20 cellular contexts compared by ENCODE assay signal in the genomic region with DNA sequence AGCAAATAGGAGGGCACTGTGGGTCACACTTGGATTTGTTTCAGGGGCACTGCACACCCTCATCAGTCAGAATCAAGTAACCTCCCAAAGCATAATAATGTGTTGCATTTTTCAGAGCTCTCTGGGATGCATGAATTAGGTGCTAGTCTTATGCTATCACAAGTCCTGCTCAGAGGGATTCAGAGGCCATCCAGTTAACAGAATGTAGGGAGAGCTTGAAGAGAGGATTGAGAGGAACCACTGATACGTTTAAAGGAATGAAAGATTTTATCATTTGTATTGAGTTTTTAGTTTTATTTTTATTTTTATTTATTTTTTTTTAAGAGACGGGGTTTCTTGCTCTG. TPM values are rescaled to one million over a fixed set of nuclear protein-coding genes. Genes with fewer than 3 reads are reported as not detected.
DNase-seq lines count a peak whose midpoint lies in the region; ATAC-seq, FAIRE-seq and TF ChIP-seq lines count a peak whose summit lies in the region.
"Had no signal": no experiment of that assay in that cellular context is flagged by ENCODE, and none has a peak within 500 bp of the region (broad histone marks: within the 10 kb centered on the region; RNA-seq: fewer than 3 reads in every experiment).

No MANE protein-coding gene starts in this region.

- H3K27me3 Mint-ChIP-seq in glutamatergic neuron (ENCODE audit: unreplicated experiment), result peaks cover 2% of the 10 kb centered on the region
- H3K27me3 Mint-ChIP-seq in osteocyte (ENCODE audit: unreplicated experiment), result no peaks in the 10 kb centered on the region
- H3K27me3 Mint-ChIP-seq: activated CD4-positive, alpha-beta T cell treated with anti-CD3 and anti-CD28 coated beads for 36 hours; naive thymus-derived CD8-positive, alpha-beta T cell had no signal

- H3K27ac ChIP-seq in SK-N-SH (ENCODE audit: low read depth in 2 of 2, low read length in 1 of 2) (peak overlapping the region; percentile 50 to 95; a peak in 3 of 4 replicates), trophoblast cell (ENCODE audit: low read depth, low read length) (peak overlapping the region; percentile 40)
- H3K27ac ChIP-seq: BLaER1 treated with 17β-estradiol and CSF1 and Interleukin-3, amounts not matched to agents 10 nM and 100 nM had no signal

- H2BK12ac ChIP-seq in trophoblast cell (ENCODE audit: low read length), result no peak overlapping the region

- no peak for TF ChIP-seq EP300 in SK-N-SH (IDR thresholded peaks at IDR 0.05; ENCODE audit: borderline replicate concordance in 1 of 2, low read depth in 1 of 2, low read length in 1 of 2)

- no peaks in the 10 kb centered on the region for H4K20me1 ChIP-seq in SK-N-SH (ENCODE audit: insufficient read depth)

- no peak overlapping the region for H3K23ac ChIP-seq in trophoblast cell (ENCODE audit: low read length)

- H2AFZ ChIP-seq in SK-N-SH (ENCODE audit: low read depth) (no peak overlapping the region), trophoblast cell (ENCODE audit: insufficient read depth, low read length, poor library complexity) (no peak overlapping the region)

- TF ChIP-seq CTCF in SK-N-SH (IDR thresholded peaks at IDR 0.05), result no peak
- no peak for TF ChIP-seq CTCF in glutamatergic neuron (IDR thresholded peaks at IDR 0.05; ENCODE audit: partially characterized antibody, unreplicated experiment)
- no peak for TF ChIP-seq CTCF in osteocyte (IDR thresholded peaks at IDR 0.05)

- peaks cover 3% of the 10 kb centered on the region for H3K9me3 Mint-ChIP-seq in glutamatergic neuron (ENCODE audit: unreplicated experiment)
- H3K9me3 Mint-ChIP-seq in osteocyte (ENCODE audit: unreplicated experiment), result no peaks in the 10 kb centered on the region
- no peaks in the 10 kb centered on the region for H3K9me3 Mint-ChIP-seq in stimulated activated effector memory CD8-positive, alpha-beta T cell treated with anti-CD3 and anti-CD28 coated beads, Interleukin-12 subunit alpha, Interleukin-12 subunit beta, amount 100 ng/mL, for 72 hours
- H3K9me3 Mint-ChIP-seq: naive thymus-derived CD8-positive, alpha-beta T cell had no signal

- H3K79me1 ChIP-seq in trophoblast cell (ENCODE audit: low read length), result peaks cover 10% of the 10 kb centered on the region

- H3K79me2 ChIP-seq in SK-N-SH (ENCODE audit: insufficient read depth) (peaks cover 82% of the 10 kb centered on the region), trophoblast cell (ENCODE audit: control insufficient read depth, insufficient read depth, low read length, poor library complexity) (peaks cover 11% of the 10 kb centered on the region)

- no peak for TF ChIP-seq RAD21 in SK-N-SH (IDR thresholded peaks at IDR 0.05; ENCODE audit: low read length)

- H4K8ac ChIP-seq in trophoblast cell (ENCODE audit: low read depth, low read length), result no peak overlapping the region

- ATAC-seq in stimulated activated effector memory CD8-positive, alpha-beta T cell treated with anti-CD3 and anti-CD28 coated beads, Interleukin-12 subunit alpha, Interleukin-12 subunit beta, amount 100 ng/mL, for 72 hours, result no peak
- ATAC-seq: activated CD4-positive, alpha-beta T cell treated with anti-CD3 and anti-CD28 coated beads for 36 hours; naive thymus-derived CD8-positive, alpha-beta T cell had no signal

- no peaks in the 10 kb centered on the region for H3K9me3 ChIP-seq in SK-N-SH
- H3K9me3 ChIP-seq in trophoblast cell (ENCODE audit: insufficient read depth, low read depth, low read length), result no peaks in the 10 kb centered on the region
- H3K9me3 ChIP-seq: BLaER1 treated with 17β-estradiol and CSF1 and Interleukin-3, amounts not matched to agents 10 nM and 100 nM; gastrocnemius medialis; transverse colon had no signal

- peaks cover 4% of the 10 kb centered on the region for H3K4me1 Mint-ChIP-seq in glutamatergic neuron (ENCODE audit: low read depth, unreplicated experiment)
- H3K4me1 Mint-ChIP-seq in osteocyte (ENCODE audit: unreplicated experiment), result peaks cover 14% of the 10 kb centered on the region
- peaks cover 38% of the 10 kb centered on the region for H3K4me1 Mint-ChIP-seq in stimulated activated effector memory CD8-positive, alpha-beta T cell treated with anti-CD3 and anti-CD28 coated beads, Interleukin-12 subunit alpha, Interleukin-12 subunit beta, amount 100 ng/mL, for 72 hours

- FAIRE-seq in H54 (lab: Jason Lieb, UNC), result peak; percentile 64

- no peak for TF ChIP-seq POLR2A in H54 (IDR thresholded peaks at IDR 0.05; ENCODE audit: low read depth, low read length)

- H2AK5ac ChIP-seq in trophoblast cell (ENCODE audit: low read length), result no peak overlapping the region

- no peaks in the 10 kb centered on the region for H3K36me3 Mint-ChIP-seq in glutamatergic neuron (ENCODE audit: unreplicated experiment)
- no peaks in the 10 kb centered on the region for H3K36me3 Mint-ChIP-seq in osteocyte (ENCODE audit: unreplicated experiment)
- no peaks in the 10 kb centered on the region for H3K36me3 Mint-ChIP-seq in stimulated activated effector memory CD8-positive, alpha-beta T cell treated with anti-CD3 and anti-CD28 coated beads, Interleukin-12 subunit alpha, Interleukin-12 subunit beta, amount 100 ng/mL, for 72 hours

- peak overlapping the region; percentile 27 for H3K4me3 Mint-ChIP-seq in glutamatergic neuron (ENCODE audit: unreplicated experiment)
- H3K4me3 Mint-ChIP-seq in osteocyte (ENCODE audit: unreplicated experiment), result no peak overlapping the region
- H3K4me3 Mint-ChIP-seq in stimulated activated effector memory CD8-positive, alpha-beta T cell treated with anti-CD3 and anti-CD28 coated beads, Interleukin-12 subunit alpha, Interleukin-12 subunit beta, amount 100 ng/mL, for 72 hours, result no peak overlapping the region
- H3K4me3 Mint-ChIP-seq: activated CD4-positive, alpha-beta T cell treated with anti-CD3 and anti-CD28 coated beads for 36 hours; naive thymus-derived CD8-positive, alpha-beta T cell had no signal

- no peak overlapping the region for H2BK5ac ChIP-seq in trophoblast cell (ENCODE audit: low read depth, low read length, poor library complexity)

- peak overlapping the region; percentile 45 for H3K27ac Mint-ChIP-seq in glutamatergic neuron (ENCODE audit: unreplicated experiment)
- H3K27ac Mint-ChIP-seq in osteocyte (ENCODE audit: unreplicated experiment), result no peak overlapping the region
- H3K27ac Mint-ChIP-seq in stimulated activated effector memory CD8-positive, alpha-beta T cell treated with anti-CD3 and anti-CD28 coated beads, Interleukin-12 subunit alpha, Interleukin-12 subunit beta, amount 100 ng/mL, for 72 hours, result no peak overlapping the region
- H3K27ac Mint-ChIP-seq: activated CD4-positive, alpha-beta T cell treated with anti-CD3 and anti-CD28 coated beads for 36 hours had no signal

- no peak overlapping the region for H3K18ac ChIP-seq in trophoblast cell (ENCODE audit: low read length)

- H3K4ac ChIP-seq in trophoblast cell (ENCODE audit: low read depth, low read length), result no peak overlapping the region

- H3K36me3 ChIP-seq in SK-N-SH (replicated peaks in 1 of 2; ENCODE audit: control insufficient read depth in 1 of 2, insufficient read depth in 2 of 2, low read length in 1 of 2), result peaks cover 0 to 11% of the 10 kb centered on the region in 2 experiments
- no peaks in the 10 kb centered on the region for H3K36me3 ChIP-seq in trophoblast cell (ENCODE audit: control insufficient read depth in 1 of 2, insufficient read depth in 2 of 2, low read length in 2 of 2)
- H3K36me3 ChIP-seq in H7 (replicated peaks; ENCODE audit: control insufficient read depth, insufficient read depth, low read length), result no peaks in the 10 kb centered on the region
- H3K36me3 ChIP-seq: gastrocnemius medialis, transverse colon had no signal

- no peaks in the 10 kb centered on the region for H3K27me3 ChIP-seq in SK-N-SH (ENCODE audit: insufficient read depth)
- H3K27me3 ChIP-seq in trophoblast cell (ENCODE audit: insufficient read depth, low read length), result no peaks in the 10 kb centered on the region
- no peaks in the 10 kb centered on the region for H3K27me3 ChIP-seq in H7 (ENCODE audit: control insufficient read depth, insufficient read depth, low read length)
- H3K27me3 ChIP-seq: BLaER1 treated with 17β-estradiol and CSF1 and Interleukin-3, amounts not matched to agents 10 nM and 100 nM; gastrocnemius medialis; transverse colon had no signal

- H3K9me2 ChIP-seq in SK-N-SH, result no peaks in the 10 kb centered on the region

- WGBS in SK-N-SH (ENCODE audit: low lambda C conversion rate), result 93% methylated on average over 2 of the region's 2 CpGs
- no CpG with 5 or more reads among the region's 2 CpGs for WGBS in trophoblast cell (ENCODE audit: extremely low coverage, insufficient coverage, insufficient read length)

- H3K9ac ChIP-seq in SK-N-SH (peak overlapping the region; percentile 41; the same call in 1 of the 2 replicates), trophoblast cell (ENCODE audit: low read length) (no peak overlapping the region)
- H3K9ac ChIP-seq: BLaER1 treated with 17β-estradiol and CSF1 and Interleukin-3, amounts not matched to agents 10 nM and 100 nM had no signal

- no peak overlapping the region for H4K91ac ChIP-seq in trophoblast cell (ENCODE audit: low read depth, low read length)

- CTCF ChIA-PET in SK-N-SH (lab: Yijun Ruan, JAX), result interaction anchor here (0.9 to 3.2 kb wide), 4 partner anchors 9 to 467 kb away, joined by 3 to 15 read pairs (median 3); no protein-coding TSS in a partner anchor

- H3K4me2 ChIP-seq in SK-N-SH, result peak overlapping the region; percentile 56
- peak overlapping the region; percentile 13 for H3K4me2 ChIP-seq in trophoblast cell (ENCODE audit: low read length)
- H3K4me2 ChIP-seq: BLaER1 treated with 17β-estradiol and CSF1 and Interleukin-3, amounts not matched to agents 10 nM and 100 nM had no signal

- H3F3A ChIP-seq in SK-N-SH (replicated peaks; ENCODE audit: insufficient read depth), result peaks cover 14% of the 10 kb centered on the region

- H3K4me3 ChIP-seq in SK-N-SH (ENCODE audit: low read depth in 2 of 2, low read length in 1 of 2) (no peak overlapping the region), trophoblast cell (ENCODE audit: low read depth, low read length) (no peak overlapping the region), H7 (ENCODE audit: insufficient read depth, low read depth, low read length) (no peak overlapping the region)
- H3K4me3 ChIP-seq: BLaER1 treated with 17β-estradiol and CSF1 and Interleukin-3, amounts not matched to agents 10 nM and 100 nM; gastrocnemius medialis; transverse colon had no signal

- H4K12ac ChIP-seq in trophoblast cell (ENCODE audit: low read depth, low read length), result no peak overlapping the region

- no peak overlapping the region for H2BK120ac ChIP-seq in trophoblast cell (ENCODE audit: insufficient read depth, low read length, poor library complexity)

- POLR2A ChIA-PET in SK-N-SH (lab: Yijun Ruan, JAX), result no interaction called here

- H3K4me1 ChIP-seq in SK-N-SH (ENCODE audit: control insufficient read depth in 1 of 2, insufficient read depth in 2 of 2, low read depth in 1 of 2, low read length in 1 of 2) (peaks cover 10 to 24% of the 10 kb centered on the region in 2 experiments; a peak in 3 of 4 replicates), trophoblast cell (ENCODE audit: control insufficient read depth in 1 of 2, insufficient read depth in 2 of 2, low read length in 2 of 2) (peaks cover 23 to 37% of the 10 kb centered on the region in 2 experiments)

- DNase-seq in H54 (ENCODE audit: insufficient read length, low spot score) (no peak), SK-N-SH (no peak), glutamatergic neuron (no peak), trophoblast cell (no peak), H7 (no peak), osteocyte (ENCODE audit: extremely low spot score, unreplicated experiment) (no peak), iPS-NIHi11 (ENCODE audit: low spot score) (no peak)
- no peak for DNase-seq in stimulated activated effector memory CD8-positive, alpha-beta T cell treated with anti-CD3 and anti-CD28 coated beads, Interleukin-12 subunit alpha, Interleukin-12 subunit beta, amount 100 ng/mL, for 72 hours (ENCODE audit: low spot score in 2 of 2)
- DNase-seq: activated CD4-positive, alpha-beta T cell treated with anti-CD3 and anti-CD28 coated beads for 36 hours; activated CD8-positive, alpha-beta memory T cell treated with anti-CD3 and anti-CD28 coated beads, Interleukin-2, amount 50 U/mL, for 4 hours; activated gamma-delta T cell; DMS153; gastrocnemius medialis; naive thymus-derived CD8-positive, alpha-beta T cell; NCI-H446 treated with DMSO at 0.1 percent for 48 hours; SIG-M5; stimulated activated naive CD4-positive, alpha-beta T cell; T-helper 9 cell; transverse colon had no signal

- no peak overlapping the region for H3K14ac ChIP-seq in trophoblast cell (ENCODE audit: low read length)

RNA-seq across cellular contexts. Expression of gene ANO6, which starts 44.6 kb away (rescaled TPM):
- polyA plus RNA-seq in SK-N-SH (2012; rRNA removed), result 20.1 and 26.7 TPM in 2 replicates
- 33.7 and 34.5 TPM in 2 replicates for polyA plus RNA-seq in SK-N-SH (2012; cell fraction: cytosol; rRNA removed)
- 11.0 and 22.7 TPM in 2 replicates for polyA plus RNA-seq in SK-N-SH (2012; cell fraction: nucleus; rRNA removed)
- total RNA-seq in glutamatergic neuron (ENCODE audit: unreplicated experiment) (35.9 TPM), osteocyte (65.5 TPM in 2 replicates)
- 83.5 and 86.6 TPM in 2 replicates for polyA plus RNA-seq in trophoblast cell (2013)
- total RNA-seq in H7 (2014; rRNA removed; shearing (Covaris generic)), result 33.4 and 37.9 TPM in 2 replicates
